In the genomic region with DNA sequence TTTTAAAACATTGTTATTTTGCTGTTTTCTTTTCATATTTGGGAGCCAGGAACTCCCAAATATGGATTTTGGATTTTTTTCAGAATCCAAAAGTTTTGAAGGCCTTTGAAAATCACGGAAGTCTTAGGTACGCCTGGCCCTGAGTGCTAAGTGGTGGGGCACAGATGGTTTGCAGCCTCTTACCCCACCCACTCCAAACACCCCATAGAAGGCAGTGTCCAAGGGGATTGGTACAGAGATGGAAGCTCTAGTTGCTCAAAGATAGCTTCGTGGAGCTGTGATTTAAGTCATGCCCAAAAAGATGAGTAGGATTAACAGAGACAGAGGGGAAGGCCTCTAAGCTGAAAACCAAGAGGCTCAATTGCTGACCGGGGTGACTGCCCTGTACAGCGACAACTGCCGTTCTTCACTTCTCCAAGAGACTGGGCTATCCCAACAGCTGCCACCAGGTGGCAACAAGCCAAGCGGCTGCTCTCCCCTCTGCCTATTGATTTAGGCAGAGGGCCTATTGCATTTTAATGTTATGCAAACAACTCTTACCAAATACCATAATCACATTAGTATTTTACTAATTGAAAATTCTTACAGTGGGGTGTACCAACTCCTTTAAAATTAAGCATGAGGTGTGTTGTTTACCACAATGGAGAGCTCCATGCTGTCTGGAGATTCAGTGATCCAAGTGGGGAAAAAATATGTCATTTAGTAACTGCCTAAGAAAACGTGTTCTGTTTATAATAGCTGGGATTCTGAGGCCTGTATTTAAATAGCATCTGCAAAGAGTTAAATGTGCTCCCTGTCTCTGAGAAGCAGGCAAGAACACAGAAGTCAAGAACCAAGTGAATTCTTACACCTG, we compare ENCODE assay signal across 8 cellular contexts.
DNase-seq lines count a peak whose midpoint lies in the region; ATAC-seq and TF ChIP-seq lines count a peak whose summit lies in the region.

No MANE protein-coding gene starts in this region.

- peak; percentile 69 to 96 (median 93) for TF ChIP-seq CTCF in right lobe of liver (IDR thresholded peaks at IDR 0.05)

- no peak for TF ChIP-seq POLR2A in right lobe of liver (IDR thresholded peaks at IDR 0.05)

- H3K27ac ChIP-seq in right lobe of liver: no peak overlapping the region

- WGBS in right lobe of liver (ENCODE audit: insufficient coverage, low coverage, low lambda C conversion rate, missing lambda C conversion rate): 22% methylated on average over 5 of the region's 8 CpGs

- peaks cover 0 to 7% (median 0%) of the 10 kb centered on the region in 4 donors for H3K4me1 ChIP-seq in right lobe of liver

- DNase-seq in COLO668 (lab: John Stamatoyannopoulos, UW; ENCODE audit: unreplicated experiment): peak; percentile 81
- DNase-seq in NCI-H69 (lab: John Stamatoyannopoulos, UW): peak; percentile 82
- peak; percentile 85 for DNase-seq in activated CD4-positive, alpha-beta T cell treated with anti-CD3 and anti-CD28 coated beads, Interleukin-2, amount 50 U/mL, for 1 hour
- peak; percentile 81 for DNase-seq in dermis blood vessel endothelial cell
- peak; percentile 88 to 90 (median 89) for DNase-seq in right lobe of liver
- peak; percentile 58 to 85 (median 67) for DNase-seq in stimulated activated CD4-positive, alpha-beta T cell treated with anti-CD3 and anti-CD28 coated beads, TNF-alpha, amount 100 ng/mL, for 48 hours (ENCODE audit: low read depth in 3 of 3)

- intact Hi-C loops in right lobe of liver (cut with DNase I): no loop called here

- no peaks in the 10 kb centered on the region for H3K27me3 ChIP-seq in right lobe of liver

- H3K4me3 ChIP-seq in right lobe of liver: no peak overlapping the region

- no peaks in the 10 kb centered on the region for H3K9me3 ChIP-seq in right lobe of liver

- H3K36me3 ChIP-seq in right lobe of liver: no peaks in the 10 kb centered on the region

- ATAC-seq in HG02798 (IDR thresholded peaks at IDR 0.05; ENCODE audit: poor library complexity, unreplicated experiment) (peak; percentile 75), right lobe of liver (peak; percentile 97 to 100 (median 98)), GM21390 (IDR thresholded peaks at IDR 0.05; ENCODE audit: unreplicated experiment) (no peak)
